In genomic region chr2:231672617-231673347, GRCh38 we compare ENCODE assay signal across 8 cellular contexts. TPM values are rescaled to one million over a fixed set of nuclear protein-coding genes. Genes with fewer than 3 reads are reported as not detected.
DNase-seq lines count a peak whose midpoint lies in the region; ATAC-seq, FAIRE-seq and TF ChIP-seq lines count a peak whose summit lies in the region.

No MANE protein-coding gene starts in this region.

- intact Hi-C loops in natural killer cell (cut with micrococcal nuclease): no loop called here

- peak overlapping the region; percentile 70 for H3K27ac ChIP-seq in muscle layer of colon (ENCODE audit: low read depth, low read length)

- H3K9me3 Mint-ChIP-seq in natural killer cell: no peaks in the 10 kb centered on the region

- no peak overlapping the region for H3K4me3 Mint-ChIP-seq in natural killer cell

- H3K36me3 Mint-ChIP-seq in natural killer cell: no peaks in the 10 kb centered on the region

- no peak for FAIRE-seq in frontal cortex (lab: Jason Lieb, UNC)

- H3K27me3 Mint-ChIP-seq in natural killer cell (ENCODE audit: low read depth in 2 of 2): no peaks in the 10 kb centered on the region

- ATAC-seq in GM19035 (IDR thresholded peaks at IDR 0.05; ENCODE audit: unreplicated experiment) (peak; percentile 40), HG03095 (IDR thresholded peaks at IDR 0.05; ENCODE audit: unreplicated experiment) (peak; percentile 49), natural killer cell (no peak)

- H3K9ac ChIP-seq in muscle layer of colon (ENCODE audit: low read length): no peak overlapping the region

- no peaks in the 10 kb centered on the region for H3K9me3 ChIP-seq in muscle layer of colon (ENCODE audit: low read length)

- no peaks in the 10 kb centered on the region for H3K36me3 ChIP-seq in muscle layer of colon (ENCODE audit: insufficient read depth, low read length)

- peak; percentile 62 for DNase-seq in DMS 273 treated with DMSO at 0.1 percent for 48 hours (lab: John Stamatoyannopoulos, UW)
- peak; percentile 51 for DNase-seq in NCI-H524 treated with DMSO at 0.1 percent for 48 hours (lab: John Stamatoyannopoulos, UW)
- DNase-seq in dermis blood vessel endothelial cell: peak; percentile 78
- DNase-seq in natural killer cell: no peak
- DNase-seq in frontal cortex (ENCODE audit: low spot score in 2 of 2): no peak

- peak overlapping the region in 1 of 2 donors; percentile 40 for H3K27ac Mint-ChIP-seq in natural killer cell

- H3K4me1 Mint-ChIP-seq in natural killer cell: peaks cover 11 to 19% of the 10 kb centered on the region in 2 donors

- peaks cover 30% of the 10 kb centered on the region for H3K4me1 ChIP-seq in muscle layer of colon (ENCODE audit: insufficient read depth, low read length)

- H3K4me3 ChIP-seq in muscle layer of colon (ENCODE audit: low read depth in 1 of 2, low read length in 2 of 2): no peak overlapping the region

- no peak for TF ChIP-seq CTCF in natural killer cell (IDR thresholded peaks at IDR 0.05)

- no peaks in the 10 kb centered on the region for H3K27me3 ChIP-seq in muscle layer of colon (ENCODE audit: control insufficient read depth in 1 of 2, insufficient read depth in 2 of 2, low read length in 2 of 2)

RNA-seq across cellular contexts. Expression of gene PTMA, which starts 35.5 kb away (rescaled TPM):
- 1,131 and 1,294 TPM in 2 replicates for total RNA-seq in dermis blood vessel endothelial cell
- total RNA-seq in natural killer cell: 1,000 to 10,000 TPM; 1,245 to 1,643 (median 1,314) TPM
- 958 TPM for total RNA-seq in frontal cortex

Comparison
In these comparisons a context has a peak if more than half of its experiments do, and no peak if none do; other contexts are left out.
1. DNase-seq: peak in DMS 273 treated with DMSO at 0.1 percent for 48 hours (single experiment), NCI-H524 treated with DMSO at 0.1 percent for 48 hours (single experiment) and dermis blood vessel endothelial cell (single experiment); none in natural killer cell (single experiment) and frontal cortex (0 of 2).
2. ATAC-seq: peak in GM19035 (single experiment) and HG03095 (single experiment); none in natural killer cell (0 of 3).